ENCODE assay signal across 10 cellular contexts in genomic region chr15:59295742-59296090, GRCh38.
A peak's percentile ranks its signal among the peaks of the same experiment; 100 is the strongest.
DNase-seq lines count a peak whose midpoint lies in the region; ATAC-seq and TF ChIP-seq lines count a peak whose summit lies in the region.
"Had no signal": no experiment of that assay in that cellular context is flagged by ENCODE, and none has a peak within 500 bp of the region (broad histone marks: within the 10 kb centered on the region; RNA-seq: fewer than 3 reads in every experiment).

No MANE protein-coding gene starts in this region.

- no peaks in the 10 kb centered on the region for H3K27me3 ChIP-seq in breast epithelium
- no peaks in the 10 kb centered on the region for H3K27me3 ChIP-seq in thoracic aorta (replicated peaks; ENCODE audit: insufficient read depth)

- peaks cover 25% of the 10 kb centered on the region for H3K4me1 Mint-ChIP-seq in activated T-helper 17 cell treated with anti-CD3 and anti-CD28 coated beads, Interleukin-2, amount 50 U/mL, for 72 hours

- H3K4me3 ChIP-seq in breast epithelium (peak overlapping the region in 1 of 3 donors; percentile 5), mucosa of descending colon (no peak overlapping the region), thoracic aorta (peak overlapping the region; percentile 43)

- no peaks in the 10 kb centered on the region for H3K9me3 ChIP-seq in breast epithelium
- H3K9me3 ChIP-seq in mucosa of descending colon: no peaks in the 10 kb centered on the region
- no peaks in the 10 kb centered on the region for H3K9me3 ChIP-seq in thoracic aorta

- intact Hi-C loops in breast epithelium (cut with DNase I; ENCODE audit: low total_unique reads) (no loop called here), mucosa of descending colon (cut with DNase I, micrococcal nuclease) (no loop called here)

- no peak overlapping the region for H3K27ac Mint-ChIP-seq in activated T-helper 17 cell treated with anti-CD3 and anti-CD28 coated beads, Interleukin-2, amount 50 U/mL, for 72 hours
- H3K27ac Mint-ChIP-seq: activated naive CD8-positive, alpha-beta T cell treated with anti-CD3 and anti-CD28 coated beads, Interleukin-2, amount 10 ng/mL, durations not matched to agents 7 days and 5 days had no signal

- no peak for TF ChIP-seq POLR2A in breast epithelium (IDR thresholded peaks at IDR 0.05)

- H3K27ac ChIP-seq in breast epithelium (peak overlapping the region; percentile 88), thoracic aorta (peak overlapping the region; percentile 84 to 85)

- H3K9me3 Mint-ChIP-seq in activated T-helper 17 cell treated with anti-CD3 and anti-CD28 coated beads, Interleukin-2, amount 50 U/mL, for 72 hours: no peaks in the 10 kb centered on the region
- H3K9me3 Mint-ChIP-seq: activated naive CD8-positive, alpha-beta T cell treated with anti-CD3 and anti-CD28 coated beads, Interleukin-2, amount 10 ng/mL, durations not matched to agents 7 days and 5 days had no signal

- TF ChIP-seq CTCF in breast epithelium (IDR thresholded peaks at IDR 0.05) (no peak), mucosa of descending colon (IDR thresholded peaks at IDR 0.05) (no peak), thoracic aorta (IDR thresholded peaks at IDR 0.05) (no peak)

- ATAC-seq in mucosa of descending colon (peak; percentile 1), thoracic aorta (ENCODE audit: insufficient number of reproducible peaks, low FRiP score, low read depth) (no peak), HG03139 (IDR thresholded peaks at IDR 0.05; ENCODE audit: unreplicated experiment) (no peak)
- no peak for ATAC-seq in activated T-helper 17 cell treated with anti-CD3 and anti-CD28 coated beads, Interleukin-2, amount 50 U/mL, for 72 hours (replicated peaks)

- H3K36me3 ChIP-seq in breast epithelium (no peaks in the 10 kb centered on the region), mucosa of descending colon (ENCODE audit: low read depth) (peaks cover 4% of the 10 kb centered on the region), thoracic aorta (no peaks in the 10 kb centered on the region)

- DNase-seq in NCI-H2227 treated with DMSO at 0.1 percent for 48 hours (lab: John Stamatoyannopoulos, UW): peak; percentile 89
- DNase-seq in breast epithelium (ENCODE audit: low spot score in 2 of 2): no peak
- no peak for DNase-seq in mucosa of descending colon
- DNase-seq in thoracic aorta (ENCODE audit: low spot score): no peak
- no peak for DNase-seq in NCI-H345 treated with DMSO at 0.1 percent for 48 hours (lab: John Stamatoyannopoulos, UW; ENCODE audit: unreplicated experiment)
- DNase-seq: activated CD4-positive, CD25-positive, alpha-beta regulatory T cell; activated naive CD8-positive, alpha-beta T cell treated with anti-CD3 and anti-CD28 coated beads, Interleukin-2, amount 10 ng/mL, durations not matched to agents 7 days and 5 days; KG1 had no signal

- H3K4me3 Mint-ChIP-seq in activated T-helper 17 cell treated with anti-CD3 and anti-CD28 coated beads, Interleukin-2, amount 50 U/mL, for 72 hours: no peak overlapping the region
- H3K4me3 Mint-ChIP-seq: activated naive CD8-positive, alpha-beta T cell treated with anti-CD3 and anti-CD28 coated beads, Interleukin-2, amount 10 ng/mL, durations not matched to agents 7 days and 5 days had no signal

- H3K27me3 Mint-ChIP-seq in activated T-helper 17 cell treated with anti-CD3 and anti-CD28 coated beads, Interleukin-2, amount 50 U/mL, for 72 hours: no peaks in the 10 kb centered on the region

- H3K4me1 ChIP-seq in breast epithelium (peaks cover 9 to 30% of the 10 kb centered on the region in 2 donors), mucosa of descending colon (ENCODE audit: low read depth) (peaks cover 41% of the 10 kb centered on the region), thoracic aorta (ENCODE audit: control insufficient read depth in 1 of 2, low read depth in 2 of 2) (peaks cover 35 to 53% of the 10 kb centered on the region in 2 donors)

- H3K36me3 Mint-ChIP-seq in activated T-helper 17 cell treated with anti-CD3 and anti-CD28 coated beads, Interleukin-2, amount 50 U/mL, for 72 hours (ENCODE audit: low read depth): no peaks in the 10 kb centered on the region
